ENCODE assay signal across 25 cellular contexts in the genomic region with DNA sequence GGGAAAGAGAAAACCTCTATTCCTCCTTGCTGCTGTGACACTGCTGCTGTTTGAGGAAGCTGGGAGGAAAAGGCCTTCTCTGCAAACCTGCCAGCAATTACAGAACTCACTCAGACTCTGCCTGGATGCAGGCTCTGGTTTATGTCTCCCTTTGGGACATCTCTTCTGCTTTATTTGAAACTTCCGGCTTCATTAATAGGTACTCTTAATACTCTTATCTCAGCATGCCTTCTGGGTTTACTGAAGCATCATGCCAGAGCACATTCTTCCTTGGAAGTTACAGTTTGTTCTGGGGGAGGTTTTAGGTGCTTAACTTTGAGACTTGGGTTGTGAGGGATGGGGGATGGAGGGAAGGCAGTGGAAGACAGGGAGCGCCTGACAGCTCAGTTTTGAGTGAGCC.
DNase-seq lines count a peak whose midpoint lies in the region; ATAC-seq and TF ChIP-seq lines count a peak whose summit lies in the region.
"Had no signal": no experiment of that assay in that cellular context is flagged by ENCODE, and none has a peak within 500 bp of the region (broad histone marks: within the 10 kb centered on the region; RNA-seq: fewer than 3 reads in every experiment).

No MANE protein-coding gene starts in this region.

- peaks cover 3 to 15% of the 10 kb centered on the region in 2 experiments for H3K36me3 ChIP-seq in SK-N-SH (replicated peaks in 1 of 2; ENCODE audit: control insufficient read depth in 1 of 2, insufficient read depth in 2 of 2, low read length in 1 of 2)
- H3K36me3 ChIP-seq in osteoblast (ENCODE audit: insufficient read depth, low read length) = no peaks in the 10 kb centered on the region
- H3K36me3 ChIP-seq: stomach, tibial nerve had no signal

- H3K27me3 Mint-ChIP-seq in effector memory CD8-positive, alpha-beta T cell = peaks cover 28 to 31% of the 10 kb centered on the region in 2 donors

- H3K4me3 Mint-ChIP-seq in effector memory CD8-positive, alpha-beta T cell = no peak overlapping the region
- H3K4me3 Mint-ChIP-seq: activated B cell treated with CpG ODN at 0.5 μM for 24 hours had no signal

- no peaks in the 10 kb centered on the region for H3K9me3 ChIP-seq in SK-N-SH
- H3K9me3 ChIP-seq in osteoblast (ENCODE audit: low read depth, low read length) = no peaks in the 10 kb centered on the region
- H3K9me3 ChIP-seq: psoas muscle, stomach, tibial nerve had no signal

- no peaks in the 10 kb centered on the region for H3K4me1 Mint-ChIP-seq in effector memory CD8-positive, alpha-beta T cell (ENCODE audit: low read depth in 2 of 2)
- H3K4me1 Mint-ChIP-seq: activated B cell treated with CpG ODN at 0.5 μM for 24 hours had no signal

- intact Hi-C loops in left ventricle myocardium superior (cut with micrococcal nuclease) = no loop called here

- TF ChIP-seq RAD21 in SK-N-SH (IDR thresholded peaks at IDR 0.05; ENCODE audit: low read length) = peak; percentile 13

- H4K20me1 ChIP-seq in SK-N-SH (ENCODE audit: insufficient read depth) (peaks cover 100% of the 10 kb centered on the region), osteoblast (ENCODE audit: insufficient read depth, low read length) (peaks cover 48% of the 10 kb centered on the region)

- H3K36me3 Mint-ChIP-seq in effector memory CD8-positive, alpha-beta T cell (ENCODE audit: insufficient read depth) = no peaks in the 10 kb centered on the region
- H3K36me3 Mint-ChIP-seq: activated naive CD4-positive, alpha-beta T cell treated with anti-CD3 and anti-CD28 coated beads, Interleukin-2, amount 50 U/mL, for 72 hours had no signal

- H2AFZ ChIP-seq in SK-N-SH (ENCODE audit: low read depth) (no peak overlapping the region), osteoblast (ENCODE audit: low read length) (no peak overlapping the region)

- H3K4me3 ChIP-seq in SK-N-SH (ENCODE audit: low read depth in 2 of 2, low read length in 1 of 2) (no peak overlapping the region), osteoblast (ENCODE audit: insufficient read depth, low read length) (no peak overlapping the region)
- H3K4me3 ChIP-seq: psoas muscle, stomach, tibial nerve had no signal

- H3K9ac ChIP-seq in SK-N-SH = no peak overlapping the region

- POLR2A ChIA-PET in SK-N-SH (lab: Yijun Ruan, JAX) = no interaction called here

- H3K9me3 Mint-ChIP-seq in effector memory CD8-positive, alpha-beta T cell = no peaks in the 10 kb centered on the region
- H3K9me3 Mint-ChIP-seq: activated B cell treated with CpG ODN at 0.5 μM for 24 hours; activated naive CD4-positive, alpha-beta T cell treated with anti-CD3 and anti-CD28 coated beads, Interleukin-2, amount 50 U/mL, for 72 hours had no signal

- H3K27me3 ChIP-seq in SK-N-SH (ENCODE audit: insufficient read depth) (no peaks in the 10 kb centered on the region), osteoblast (ENCODE audit: insufficient read depth, low read length) (no peaks in the 10 kb centered on the region)
- H3K27me3 ChIP-seq: stomach, tibial nerve had no signal

- peaks cover 6% of the 10 kb centered on the region for H3F3A ChIP-seq in SK-N-SH (replicated peaks; ENCODE audit: insufficient read depth)

- TF ChIP-seq CTCF in SK-N-SH (IDR thresholded peaks at IDR 0.05) (no peak), osteoblast (IDR thresholded peaks at IDR 0.05; ENCODE audit: extremely low read depth, low read depth, low read length) (no peak)

- peak in 1 of 2 experiments; percentile 94; a peak in 2 of 4 replicates for TF ChIP-seq EP300 in SK-N-SH (IDR thresholded peaks at IDR 0.05; ENCODE audit: borderline replicate concordance in 1 of 2, low read depth in 1 of 2, low read length in 1 of 2)

- H3K9me2 ChIP-seq in SK-N-SH = no peaks in the 10 kb centered on the region

- DNase-seq in DMS153 (lab: John Stamatoyannopoulos, UW) (peak; percentile 14), DMS153 treated with DMSO at 0.1 percent for 48 hours (lab: John Stamatoyannopoulos, UW; ENCODE audit: unreplicated experiment) (no peak), SK-N-SH (peak; percentile 67), left ventricle myocardium superior (no peak), osteoblast (ENCODE audit: insufficient read length, low spot score, missing footprints) (peak; percentile 15), Ammon's horn (ENCODE audit: low spot score) (no peak)
- DNase-seq in effector memory CD8-positive, alpha-beta T cell = no peak
- DNase-seq in activated naive CD4-positive, alpha-beta T cell (lab: John Stamatoyannopoulos, UW) = no peak
- DNase-seq: activated B cell treated with CpG ODN at 0.5 μM for 24 hours; activated CD4-positive, alpha-beta T cell treated with anti-CD3 and anti-CD28 coated beads, Interleukin-2, amount 50 U/mL, for 4 hours; activated CD8-positive, alpha-beta memory T cell treated with anti-CD3 and anti-CD28 coated beads, Interleukin-2, amount 50 U/mL, for 4 hours; AML-193; Calu3; cerebellar nuclear complex; glutamatergic neuron; NCI-H1694 treated with DMSO at 0.1 percent for 48 hours; NCI-H345; NCI-H748 treated with DMSO at 0.1 percent for 48 hours; psoas muscle; stimulated activated CD8-positive, alpha-beta memory T cell treated with anti-CD3 and anti-CD28 coated beads, Interleukin-4, amount 100 ng/mL, for 48 hours; stomach had no signal

- no peak overlapping the region for H3K27ac Mint-ChIP-seq in effector memory CD8-positive, alpha-beta T cell
- H3K27ac Mint-ChIP-seq: activated B cell treated with CpG ODN at 0.5 μM for 24 hours; activated naive CD4-positive, alpha-beta T cell treated with anti-CD3 and anti-CD28 coated beads, Interleukin-2, amount 50 U/mL, for 72 hours had no signal

- CTCF ChIA-PET in SK-N-SH (lab: Yijun Ruan, JAX) = interaction anchor here (0.9 to 2.0 kb wide), 4 partner anchors 8 to 235 kb away, joined by 4 to 8 read pairs (median 5); no protein-coding TSS in a partner anchor

- H3K27ac ChIP-seq in SK-N-SH (ENCODE audit: low read depth in 2 of 2, low read length in 1 of 2) (peak overlapping the region in 1 of 2 experiments; percentile 88; a peak in 3 of 4 replicates), osteoblast (ENCODE audit: low read depth, low read length) (no peak overlapping the region)
- H3K27ac ChIP-seq: 22Rv1, psoas muscle, tibial nerve had no signal

- no peak overlapping the region; the same call in 1 of the 2 replicates for H3K4me2 ChIP-seq in SK-N-SH
- no peak overlapping the region for H3K4me2 ChIP-seq in osteoblast (ENCODE audit: insufficient read depth, low read length)

- peaks cover 0 to 58% of the 10 kb centered on the region in 2 experiments; a peak in 3 of 4 replicates for H3K4me1 ChIP-seq in SK-N-SH (ENCODE audit: control insufficient read depth in 1 of 2, insufficient read depth in 2 of 2, low read depth in 1 of 2, low read length in 1 of 2)
- H3K4me1 ChIP-seq in osteoblast (ENCODE audit: insufficient read depth, low read length) = peaks cover 14% of the 10 kb centered on the region

- H3K79me2 ChIP-seq in SK-N-SH (ENCODE audit: insufficient read depth) (peaks cover 100% of the 10 kb centered on the region), osteoblast (ENCODE audit: insufficient read depth, low read length) (peaks cover 95% of the 10 kb centered on the region)

- 55% methylated on average over 2 of the region's 2 CpGs for WGBS in SK-N-SH (ENCODE audit: low lambda C conversion rate)

- peak; percentile 91 for ATAC-seq in left ventricle myocardium superior
- ATAC-seq in effector memory CD8-positive, alpha-beta T cell (replicated peaks) = no peak
- ATAC-seq: activated naive CD4-positive, alpha-beta T cell treated with anti-CD3 and anti-CD28 coated beads, Interleukin-2, amount 50 U/mL, for 72 hours; left lobe of liver; psoas muscle had no signal

TF ChIP-seq in SK-N-SH, 30 proteins besides CTCF, POLR2A, EP300 and RAD21:
- TF ChIP-seq FOXJ3 (CRISPR knock-in tag; IDR thresholded peaks at IDR 0.05) (peak; percentile 77; the same call in 1 of the 2 replicates), TCF12 (IDR thresholded peaks at IDR 0.05) (peak; percentile 84), POLR2AphosphoS5 (IDR thresholded peaks at IDR 0.05; ENCODE audit: low read depth, low read length) (peak; percentile 88), JUND (IDR thresholded peaks at IDR 0.05) (0 out of 2 replicates have a peak, but pooled peaks have one; percentile 10), CHD2 (IDR thresholded peaks at IDR 0.05; ENCODE audit: low read length, partially characterized antibody) (peak; percentile 61), RCOR1 (IDR thresholded peaks at IDR 0.05; ENCODE audit: low read length) (peak; percentile 98), RXRA (IDR thresholded peaks at IDR 0.05; ENCODE audit: borderline replicate concordance, low read depth) (no peak), SIN3A (IDR thresholded peaks at IDR 0.05; ENCODE audit: borderline replicate concordance, low read depth, low read length) (no peak), PBX3 (IDR thresholded peaks at IDR 0.05) (peak; percentile 53), RFX5 (IDR thresholded peaks at IDR 0.05; ENCODE audit: low read length) (no peak), GATA2 (CRISPR knock-in tag; IDR thresholded peaks at IDR 0.05) (peak; percentile 89), MXI1 (IDR thresholded peaks at IDR 0.05; ENCODE audit: low read depth, low read length) (peak; percentile 44; the same call in 1 of the 2 replicates)

Comparison
In these comparisons a context has a peak if more than half of its experiments do, and no peak if none do; other contexts are left out.
1. DNase-seq: peak in DMS153 (single experiment), SK-N-SH (single experiment) and osteoblast (single experiment); none in DMS153 treated with DMSO at 0.1 percent for 48 hours (single experiment), left ventricle myocardium superior (single experiment), effector memory CD8-positive, alpha-beta T cell (0 of 3), Ammon's horn (single experiment) and activated naive CD4-positive, alpha-beta T cell (0 of 4).